3 cellular contexts compared by ENCODE assay signal in genomic region chr6:52714761-52715160, GRCh38. TPM values are rescaled to one million over a fixed set of nuclear protein-coding genes. Genes with fewer than 3 reads are reported as not detected.
"Had no signal": no experiment of that assay in that cellular context is flagged by ENCODE, and none has a peak within 500 bp of the region (broad histone marks: within the 10 kb centered on the region; RNA-seq: fewer than 3 reads in every experiment).

No MANE protein-coding gene starts in this region.

RNA-seq across cellular contexts. Expression of gene GSTA2, which starts 48.5 kb away (rescaled TPM):
- total RNA-seq: LHCN-M2, MCF 10A, NCI-H460 had no signal
